1 cellular context compared by ENCODE assay signal in genomic region chr16:72876981-72877373, GRCh38.
TF ChIP-seq lines count a peak whose summit lies in the region.

No MANE protein-coding gene starts in this region.

TF ChIP-seq in IMR-90, 13 proteins besides CTCF, POLR2A, EP300 and RAD21 (continued from another document):
- TF ChIP-seq CEBPB (IDR thresholded peaks at IDR 0.05; ENCODE audit: low read depth, low read length) = peak; percentile 29; the same call in 1 of the 2 replicates
